7 cellular contexts compared by ENCODE assay signal in genomic region chr2:97180391-97180790, GRCh38.
DNase-seq lines count a peak whose midpoint lies in the region; FAIRE-seq and TF ChIP-seq lines count a peak whose summit lies in the region.
"Not testable (repeated sequence)": the region's sequence is repeated elsewhere in the genome, so short reads cannot be mapped to it uniquely, and the experiment has no call there.

No MANE protein-coding gene starts in this region.

- H3K4ac ChIP-seq in mesenchymal stem cell (ENCODE audit: low read depth in 1 of 2, low read length in 2 of 2): not testable (repeated sequence)

- not testable (repeated sequence) for H4K8ac ChIP-seq in mesenchymal stem cell (ENCODE audit: low read length)

- DNase-seq in EL: peak; percentile 63
- peak; percentile 33 for DNase-seq in HFF-Myc (ENCODE audit: extremely low read depth, low read depth)
- peak; percentile 60 for DNase-seq in M059J (ENCODE audit: low read depth)
- peak; percentile 68 for DNase-seq in astrocyte (ENCODE audit: low read depth)
- peak; percentile 4 for DNase-seq in dermis blood vessel endothelial cell
- peak; percentile 52 for DNase-seq in fibroblast of pulmonary artery (ENCODE audit: low read depth)
- peak; percentile 47 for DNase-seq in mesenchymal stem cell

- H3K27me3 Mint-ChIP-seq in astrocyte (ENCODE audit: low read depth, unreplicated experiment): not testable (repeated sequence)

- not testable (repeated sequence) for H3K36me3 ChIP-seq in astrocyte (ENCODE audit: insufficient read depth, low read length)
- peaks cover 0 to 12% of the 10 kb centered on the region in 2 experiments for H3K36me3 ChIP-seq in mesenchymal stem cell (ENCODE audit: control insufficient read depth in 1 of 2, insufficient read depth in 2 of 2, low read depth in 1 of 2, low read length in 2 of 2)

- H2BK15ac ChIP-seq in mesenchymal stem cell (ENCODE audit: low read depth, poor library complexity, severe bottlenecking): not testable (repeated sequence)

- H3K79me2 ChIP-seq in astrocyte (ENCODE audit: insufficient read depth, low read length): not testable (repeated sequence)

- not testable (repeated sequence) for H3K14ac ChIP-seq in mesenchymal stem cell (ENCODE audit: low read length in 2 of 2)

- H3K4me3 Mint-ChIP-seq in astrocyte (ENCODE audit: unreplicated experiment): not testable (repeated sequence)

- not testable (repeated sequence) for H3K27ac Mint-ChIP-seq in astrocyte (ENCODE audit: unreplicated experiment)

- not testable (repeated sequence) for H3K9me3 Mint-ChIP-seq in astrocyte (ENCODE audit: unreplicated experiment)

- not testable (repeated sequence) for H4K20me1 ChIP-seq in astrocyte (ENCODE audit: insufficient read depth, low read length)

- not testable (repeated sequence) for H2BK12ac ChIP-seq in mesenchymal stem cell (ENCODE audit: low read length in 2 of 2)

- WGBS in mesenchymal stem cell: no CpG with 5 or more reads among the region's 1 CpG

- H3K27me3 ChIP-seq in astrocyte (ENCODE audit: insufficient read depth, low read length); mesenchymal stem cell (ENCODE audit: control insufficient read depth in 1 of 2, insufficient read depth in 1 of 2, low read length in 2 of 2): not testable (repeated sequence)

- TF ChIP-seq CTCF in HFF-Myc (IDR thresholded peaks at IDR 0.05; ENCODE audit: low read depth, low read length, missing control alignments); astrocyte (IDR thresholded peaks at IDR 0.05; ENCODE audit: insufficient read depth, low read depth, low read length); fibroblast of pulmonary artery (IDR thresholded peaks at IDR 0.05; ENCODE audit: low read length, missing control alignments): not testable (repeated sequence)

- H3K23ac ChIP-seq in mesenchymal stem cell (ENCODE audit: low read length in 2 of 2): not testable (repeated sequence)

- not testable (repeated sequence) for H3K36me3 Mint-ChIP-seq in astrocyte (ENCODE audit: low read depth, unreplicated experiment)

- H3K4me3 ChIP-seq in HFF-Myc (replicated peaks; ENCODE audit: low read depth, low read length); astrocyte (ENCODE audit: insufficient read depth, low read depth, low read length); fibroblast of pulmonary artery (replicated peaks; ENCODE audit: low read depth, low read length); mesenchymal stem cell (ENCODE audit: insufficient read depth in 1 of 2, low read depth in 1 of 2, low read length in 2 of 2): not testable (repeated sequence)

- not testable (repeated sequence) for H3K4me1 ChIP-seq in astrocyte (ENCODE audit: insufficient read depth, low read length); mesenchymal stem cell (ENCODE audit: control insufficient read depth, insufficient read depth, low read depth, low read length)

- H3K9ac ChIP-seq in astrocyte (ENCODE audit: low read length); mesenchymal stem cell (ENCODE audit: low read length): not testable (repeated sequence)

- H3K79me1 ChIP-seq in mesenchymal stem cell (replicated peaks; ENCODE audit: low read length, poor library complexity, severe bottlenecking): not testable (repeated sequence)

- not testable (repeated sequence) for H4K91ac ChIP-seq in mesenchymal stem cell (ENCODE audit: low read length)

- not testable (repeated sequence) for H2AK5ac ChIP-seq in mesenchymal stem cell (ENCODE audit: low read length, severe bottlenecking)

- not testable (repeated sequence) for H2BK5ac ChIP-seq in mesenchymal stem cell (ENCODE audit: low read depth, low read length, poor library complexity, severe bottlenecking)

- not testable (repeated sequence) for H3K9me3 ChIP-seq in astrocyte (ENCODE audit: insufficient read depth, low read depth, low read length); mesenchymal stem cell (ENCODE audit: control insufficient read depth, low read length)

- not testable (repeated sequence) for H3K18ac ChIP-seq in mesenchymal stem cell (ENCODE audit: low read depth in 1 of 2, low read length in 2 of 2)

- not testable (repeated sequence) for H3K4me1 Mint-ChIP-seq in astrocyte (ENCODE audit: low read depth, unreplicated experiment)

- H3K27ac ChIP-seq in astrocyte (ENCODE audit: low read depth, low read length); mesenchymal stem cell (ENCODE audit: low read length, poor library complexity, severe bottlenecking): not testable (repeated sequence)

- FAIRE-seq in astrocyte (lab: Jason Lieb, UNC): not testable (repeated sequence)

- H3K4me2 ChIP-seq in astrocyte (ENCODE audit: low read length); mesenchymal stem cell (ENCODE audit: low read length, poor library complexity, severe bottlenecking): not testable (repeated sequence)

- H2AFZ ChIP-seq in astrocyte (ENCODE audit: low read depth, low read length); mesenchymal stem cell (ENCODE audit: low read depth, low read length): not testable (repeated sequence)

- not testable (repeated sequence) for H2BK120ac ChIP-seq in mesenchymal stem cell (ENCODE audit: low read depth, low read length)

Comparison
In these comparisons a context has a peak if more than half of its experiments do, and no peak if none do; other contexts are left out.
1. DNase-seq: peak in every context shown above with its lines; median percentile 68 in astrocyte; 63 in EL; 60 in M059J; 52 in fibroblast of pulmonary artery; 47 in mesenchymal stem cell; 33 in HFF-Myc; 4 in dermis blood vessel endothelial cell.